ENCODE assay signal across 11 cellular contexts in the genomic region with DNA sequence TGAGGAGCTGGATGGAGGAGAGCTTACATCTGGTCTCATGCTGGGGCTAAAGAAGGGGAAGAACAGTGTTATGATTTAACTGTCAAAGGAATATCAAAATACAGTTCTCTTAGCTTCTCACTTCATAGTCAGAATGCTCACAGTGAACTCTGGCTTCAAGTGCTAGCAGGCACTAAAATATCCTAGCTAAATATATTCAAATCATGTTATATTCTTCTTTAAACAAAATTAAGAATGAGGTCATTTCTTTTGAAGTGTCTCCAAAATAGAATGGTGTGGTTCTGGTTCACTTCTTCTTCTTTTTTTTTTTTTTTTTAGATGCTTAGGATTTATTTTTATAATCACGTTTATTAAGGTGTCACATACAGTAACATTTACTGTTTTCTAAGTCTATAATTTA.
A peak's percentile ranks its signal among the peaks of the same experiment; 100 is the strongest.
DNase-seq lines count a peak whose midpoint lies in the region; ATAC-seq and TF ChIP-seq lines count a peak whose summit lies in the region.
"Had no signal": no experiment of that assay in that cellular context is flagged by ENCODE, and none has a peak within 500 bp of the region (broad histone marks: within the 10 kb centered on the region; RNA-seq: fewer than 3 reads in every experiment).

No MANE protein-coding gene starts in this region.

- intact Hi-C loops in psoas muscle (cut with DNase I) (loop anchor here in 1 of 2 donors (10.0 kb wide), 1 partner anchor 61 kb away; no protein-coding TSS in a partner anchor), lower lobe of right lung (cut with DNase I) (no loop called here)

- DNase-seq in T-helper 2 cell treated with Interferon-gamma antibody and Interleukin-4, amounts not matched to agents 5 μg/mL and 100 μg/mL, for 36 hours (ENCODE audit: low spot score), result no peak
- DNase-seq in T-helper 2 cell, result no peak
- DNase-seq in NAMALWA (ENCODE audit: low spot score), result peak; percentile 30
- no peak for DNase-seq in chondrocyte (ENCODE audit: low spot score)
- DNase-seq in psoas muscle, result no peak
- no peak for DNase-seq in HT-29 (ENCODE audit: low spot score)
- DNase-seq in lower lobe of right lung, result no peak
- DNase-seq in UCSD-AML1 (lab: John Stamatoyannopoulos, UW; ENCODE audit: unreplicated experiment), result no peak
- DNase-seq: 8988T, NCI-H1105 treated with DMSO at 0.1 percent for 48 hours, upper lobe of left lung had no signal

- H3K36me3 ChIP-seq in psoas muscle (ENCODE audit: insufficient read depth in 1 of 2, low read depth in 1 of 2), result peaks cover 8 to 41% of the 10 kb centered on the region in 2 donors
- H3K36me3 ChIP-seq in lower lobe of right lung, result peaks cover 34% of the 10 kb centered on the region

- no peaks in the 10 kb centered on the region for H3K27me3 Mint-ChIP-seq in T-helper 2 cell treated with Interferon-gamma antibody and Interleukin-4, amounts not matched to agents 5 μg/mL and 100 μg/mL, for 36 hours (ENCODE audit: low read depth)
- H3K27me3 Mint-ChIP-seq in chondrocyte (ENCODE audit: low read depth), result no peaks in the 10 kb centered on the region

- H3K9me3 Mint-ChIP-seq in T-helper 2 cell treated with Interferon-gamma antibody and Interleukin-4, amounts not matched to agents 5 μg/mL and 100 μg/mL, for 36 hours, result no peaks in the 10 kb centered on the region
- H3K9me3 Mint-ChIP-seq in chondrocyte (ENCODE audit: low read depth), result peaks cover 3% of the 10 kb centered on the region

- ATAC-seq in psoas muscle (no peak), lower lobe of right lung (no peak)

- H3K36me3 Mint-ChIP-seq in T-helper 2 cell treated with Interferon-gamma antibody and Interleukin-4, amounts not matched to agents 5 μg/mL and 100 μg/mL, for 36 hours (ENCODE audit: low read depth), result peaks cover 43% of the 10 kb centered on the region
- peaks cover 10% of the 10 kb centered on the region for H3K36me3 Mint-ChIP-seq in chondrocyte (ENCODE audit: low read depth)

- H3K27ac ChIP-seq in psoas muscle, result peak overlapping the region; percentile 86
- H3K27ac ChIP-seq in lower lobe of right lung, result no peak overlapping the region
- H3K27ac ChIP-seq: upper lobe of left lung had no signal

- no peak for TF ChIP-seq CTCF in chondrocyte (IDR thresholded peaks at IDR 0.05)
- TF ChIP-seq CTCF in psoas muscle (IDR thresholded peaks at IDR 0.05), result no peak
- TF ChIP-seq CTCF in lower lobe of right lung (IDR thresholded peaks at IDR 0.05), result no peak

- WGBS in psoas muscle, 3 donors, result 19 to 69% (median 29%) methylated on average over 1 of the region's 1 CpG

- H3K4me1 ChIP-seq in psoas muscle (peaks cover 67% of the 10 kb centered on the region), lower lobe of right lung (peaks cover 54% of the 10 kb centered on the region)

- H3K4me1 Mint-ChIP-seq in T-helper 2 cell treated with Interferon-gamma antibody and Interleukin-4, amounts not matched to agents 5 μg/mL and 100 μg/mL, for 36 hours (ENCODE audit: low read depth), result peaks cover 11% of the 10 kb centered on the region
- H3K4me1 Mint-ChIP-seq in chondrocyte (ENCODE audit: low read depth), result peaks cover 75% of the 10 kb centered on the region

- no peaks in the 10 kb centered on the region for H3K9me3 ChIP-seq in psoas muscle
- no peaks in the 10 kb centered on the region for H3K9me3 ChIP-seq in lower lobe of right lung
- H3K9me3 ChIP-seq: upper lobe of left lung had no signal

- H3K4me3 ChIP-seq in psoas muscle (no peak overlapping the region), lower lobe of right lung (no peak overlapping the region)
- H3K4me3 ChIP-seq: upper lobe of left lung had no signal

- H3K27me3 ChIP-seq in psoas muscle (ENCODE audit: insufficient read depth in 3 of 3, low read length in 2 of 3) (no peaks in the 10 kb centered on the region), lower lobe of right lung (ENCODE audit: low read depth) (no peaks in the 10 kb centered on the region)
- H3K27me3 ChIP-seq: upper lobe of left lung had no signal

- H3K4me3 Mint-ChIP-seq in T-helper 2 cell treated with Interferon-gamma antibody and Interleukin-4, amounts not matched to agents 5 μg/mL and 100 μg/mL, for 36 hours, result no peak overlapping the region
- H3K4me3 Mint-ChIP-seq in chondrocyte (ENCODE audit: unreplicated experiment), result no peak overlapping the region

- H3K27ac Mint-ChIP-seq in T-helper 2 cell treated with Interferon-gamma antibody and Interleukin-4, amounts not matched to agents 5 μg/mL and 100 μg/mL, for 36 hours, result peak overlapping the region; percentile 27
- peak overlapping the region; percentile 81 for H3K27ac Mint-ChIP-seq in chondrocyte (ENCODE audit: unreplicated experiment)
